10 cellular contexts compared by ENCODE assay signal in the genomic region with DNA sequence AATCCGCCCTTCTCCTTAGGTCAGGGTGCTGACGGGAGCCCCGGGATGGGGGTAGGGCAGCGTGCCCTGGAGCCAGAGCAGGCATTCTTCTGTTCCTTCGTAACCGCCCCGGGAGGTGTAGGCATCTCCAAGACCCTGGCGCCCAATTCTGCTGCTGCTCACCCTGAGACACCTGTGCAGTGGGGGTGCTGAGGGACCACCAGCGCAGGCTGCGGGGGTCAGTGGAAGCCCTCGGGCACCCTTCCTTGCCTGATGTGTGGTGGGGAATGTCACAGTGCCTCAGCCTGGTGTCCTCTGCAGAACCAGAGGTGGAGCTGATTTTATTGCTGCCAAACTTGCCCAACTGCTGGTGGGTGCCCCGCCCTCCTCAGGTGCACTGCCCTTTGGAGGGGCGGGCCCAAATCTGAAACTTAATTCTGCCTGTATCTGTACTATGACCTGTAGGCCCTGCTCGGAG. TPM values are rescaled to one million over a fixed set of nuclear protein-coding genes. Genes with fewer than 3 reads are reported as not detected.
DNase-seq lines count a peak whose midpoint lies in the region; ATAC-seq and TF ChIP-seq lines count a peak whose summit lies in the region.
"Had no signal": no experiment of that assay in that cellular context is flagged by ENCODE, and none has a peak within 500 bp of the region (broad histone marks: within the 10 kb centered on the region; RNA-seq: fewer than 3 reads in every experiment).

No MANE protein-coding gene starts in this region.

- TF ChIP-seq POLR2A in heart left ventricle (IDR thresholded peaks at IDR 0.05): no peak

- WGBS in heart left ventricle, 4 donors: 64 to 82% (median 68%) methylated on average over 11 to 14 of the region's 14 CpGs

- no peaks in the 10 kb centered on the region for H3K9me3 ChIP-seq in heart left ventricle

- H3K27me3 ChIP-seq in heart left ventricle: no peaks in the 10 kb centered on the region

- intact Hi-C loops in heart left ventricle (cut with DNase I): no loop called here
- intact Hi-C loops in left cardiac atrium (cut with DNase I): loop anchor here in 1 of 2 donors (10.0 kb wide), 2 partner anchors 46 to 116 kb away; a partner anchor contains a TSS
- intact Hi-C loops in left colon (cut with DNase I, micrococcal nuclease): no loop called here

- peaks cover 72% of the 10 kb centered on the region for H3K36me3 Mint-ChIP-seq in activated CD4-positive, alpha-beta memory T cell treated with anti-CD3 and anti-CD28 coated beads, Interleukin-2, amount 10 ng/mL, durations not matched to agents 7 days and 5 days (ENCODE audit: low read depth)
- no peaks in the 10 kb centered on the region for H3K36me3 Mint-ChIP-seq in type B pancreatic cell

- POLR2A ChIA-PET in activated CD4-positive, alpha-beta memory T cell treated with anti-CD3 and anti-CD28 coated beads, Interleukin-2, amount 10 ng/mL, durations not matched to agents 7 days and 5 days (lab: Charles Lee): interaction anchor here (1.0 to 35.1 kb wide), 6 partner anchors 6 to 173 kb away, joined by 3 to 1214 read pairs (median 6); a partner anchor contains a TSS

- peaks cover 41 to 100% (median 93%) of the 10 kb centered on the region in 12 donors for H3K4me1 ChIP-seq in heart left ventricle

- CTCF ChIA-PET in activated CD4-positive, alpha-beta memory T cell treated with anti-CD3 and anti-CD28 coated beads, Interleukin-2, amount 10 ng/mL, durations not matched to agents 7 days and 5 days (lab: Charles Lee): interaction anchor here (1.2 to 38.3 kb wide), 6 partner anchors 6 to 243 kb away, joined by 3 to 1235 read pairs (median 14); a partner anchor contains a TSS

- no peaks in the 10 kb centered on the region for H3K27me3 Mint-ChIP-seq in activated CD4-positive, alpha-beta memory T cell treated with anti-CD3 and anti-CD28 coated beads, Interleukin-2, amount 10 ng/mL, durations not matched to agents 7 days and 5 days
- H3K27me3 Mint-ChIP-seq in type B pancreatic cell: no peaks in the 10 kb centered on the region

- peak overlapping the region; percentile 97 for H3K27ac Mint-ChIP-seq in activated CD4-positive, alpha-beta memory T cell treated with anti-CD3 and anti-CD28 coated beads, Interleukin-2, amount 10 ng/mL, durations not matched to agents 7 days and 5 days
- H3K27ac Mint-ChIP-seq in type B pancreatic cell: peak overlapping the region; percentile 82

- peak overlapping the region in 3 of 12 donors; percentile 14 to 72 (median 25) for H3K4me3 ChIP-seq in heart left ventricle

- no peaks in the 10 kb centered on the region for H3K9me3 Mint-ChIP-seq in activated CD4-positive, alpha-beta memory T cell treated with anti-CD3 and anti-CD28 coated beads, Interleukin-2, amount 10 ng/mL, durations not matched to agents 7 days and 5 days
- no peaks in the 10 kb centered on the region for H3K9me3 Mint-ChIP-seq in type B pancreatic cell

- peak overlapping the region; percentile 85 for H3K4me3 Mint-ChIP-seq in activated CD4-positive, alpha-beta memory T cell treated with anti-CD3 and anti-CD28 coated beads, Interleukin-2, amount 10 ng/mL, durations not matched to agents 7 days and 5 days
- peak overlapping the region; percentile 79 for H3K4me3 Mint-ChIP-seq in type B pancreatic cell

- H3K4me1 Mint-ChIP-seq in activated CD4-positive, alpha-beta memory T cell treated with anti-CD3 and anti-CD28 coated beads, Interleukin-2, amount 10 ng/mL, durations not matched to agents 7 days and 5 days: peaks cover 77% of the 10 kb centered on the region
- peaks cover 58% of the 10 kb centered on the region for H3K4me1 Mint-ChIP-seq in type B pancreatic cell (ENCODE audit: unreplicated experiment)

- ATAC-seq in heart left ventricle (no peak), left cardiac atrium (no peak), left colon (peak; percentile 86), GM21526 (IDR thresholded peaks at IDR 0.05; ENCODE audit: low FRiP score, unreplicated experiment) (no peak), GM21447 (IDR thresholded peaks at IDR 0.05; ENCODE audit: unreplicated experiment) (no peak), GM18873 (IDR thresholded peaks at IDR 0.05; ENCODE audit: low FRiP score, unreplicated experiment) (no peak)

- peaks cover 0 to 15% (median 0%) of the 10 kb centered on the region in 9 donors for H3K36me3 ChIP-seq in heart left ventricle

- DNase-seq in heart left ventricle (no peak), left cardiac atrium (no peak), left colon (peak; percentile 82 to 88), type B pancreatic cell (ENCODE audit: extremely low spot score, unreplicated experiment) (no peak)
- DNase-seq in activated CD4-positive, alpha-beta memory T cell treated with anti-CD3 and anti-CD28 coated beads, Interleukin-2, amount 10 ng/mL, durations not matched to agents 7 days and 5 days: peak; percentile 64
- DNase-seq: DMS79 had no signal

- TF ChIP-seq CTCF in heart left ventricle (IDR thresholded peaks at IDR 0.05) (no peak), type B pancreatic cell (conservative IDR thresholded peaks at IDR 0.05) (no peak)

- peak overlapping the region; percentile 67 to 97 (median 88) for H3K27ac ChIP-seq in heart left ventricle

RNA-seq across cellular contexts. Expression of a gene that starts 7.3 kb away (rescaled TPM):
- total RNA-seq in heart left ventricle: 10 to 100 TPM; 19.1 to 66.7 (median 28.4) TPM
- polyA plus RNA-seq in heart left ventricle: 10 to 100 TPM; 23.9 to 24.7 TPM
- 10 to 100 TPM; 49.7 to 59.2 TPM for total RNA-seq in left cardiac atrium
- 100 to 1,000 TPM; 330 to 341 TPM for total RNA-seq in activated CD4-positive, alpha-beta memory T cell treated with anti-CD3 and anti-CD28 coated beads, Interleukin-2, amount 10 ng/mL, durations not matched to agents 7 days and 5 days
- 10 to 100 TPM; 84.8 to 96.9 TPM for total RNA-seq in left colon
- total RNA-seq in type B pancreatic cell (ENCODE audit: low replicate concordance): 77.4 and 102 TPM in 2 replicates

RNA-seq across cellular contexts. Expression of a gene that starts 23.4 kb away (rescaled TPM):
- total RNA-seq in heart left ventricle: 10 to 100 TPM in 2 of 9 donors, 1 to 10 TPM in 5, under 1 TPM in 2; 0.19 to 16.3 (median 7.8) TPM
- 1 to 10 TPM in 1 of 2 donors, not detected in 1; 5.8 TPM for polyA plus RNA-seq in heart left ventricle
- total RNA-seq in left cardiac atrium: 100 to 1,000 TPM in 1 of 2 donors, 10 to 100 TPM in 1; 72.9 to 110 TPM
- total RNA-seq in activated CD4-positive, alpha-beta memory T cell treated with anti-CD3 and anti-CD28 coated beads, Interleukin-2, amount 10 ng/mL, durations not matched to agents 7 days and 5 days: under 1 TPM; 0.48 to 0.63 TPM
- under 1 TPM in 1 of 2 donors, not detected in 1; 0.40 TPM for total RNA-seq in left colon
- not detected in 2 replicates for total RNA-seq in type B pancreatic cell (ENCODE audit: low replicate concordance)
- total RNA-seq: SK-MEL-5 had no signal

RNA-seq across cellular contexts. Expression of a gene that starts 37.2 kb away (rescaled TPM):
- total RNA-seq in heart left ventricle (1 to 10 TPM in 5 of 9 donors, under 1 TPM in 1, not detected in 3; 0.14 to 3.3 (median 2.0) TPM), left cardiac atrium (10 to 100 TPM; 11.0 to 24.5 TPM), left colon (under 1 TPM in 1 of 2 donors, not detected in 1; 0.15 TPM), type B pancreatic cell (ENCODE audit: low replicate concordance) (not detected in 2 replicates)
- polyA plus RNA-seq in heart left ventricle: 1 to 10 TPM in 1 of 2 donors, under 1 TPM in 1; 0.06 to 1.5 TPM
- under 1 TPM in 1 of 2 experiments, not detected in 1; 0.18 TPM for total RNA-seq in activated CD4-positive, alpha-beta memory T cell treated with anti-CD3 and anti-CD28 coated beads, Interleukin-2, amount 10 ng/mL, durations not matched to agents 7 days and 5 days
- total RNA-seq: SK-MEL-5 had no signal

RNA-seq across cellular contexts. Expression of a gene that starts 40.6 kb away (rescaled TPM):
- total RNA-seq in heart left ventricle (not detected), left cardiac atrium (under 1 TPM in 1 of 2 donors, not detected in 1; 0.12 TPM), left colon (not detected), type B pancreatic cell (ENCODE audit: low replicate concordance) (1.6 TPM in 1 of 2 replicates, not detected in the other)
- not detected for polyA plus RNA-seq in heart left ventricle
- not detected for total RNA-seq in activated CD4-positive, alpha-beta memory T cell treated with anti-CD3 and anti-CD28 coated beads, Interleukin-2, amount 10 ng/mL, durations not matched to agents 7 days and 5 days
- total RNA-seq: SK-MEL-5 had no signal

RNA-seq across cellular contexts. Expression of a gene that starts 53.8 kb away (rescaled TPM):
- total RNA-seq in heart left ventricle (10 to 100 TPM; 22.6 to 39.3 (median 29.5) TPM), left cardiac atrium (10 to 100 TPM; 35.3 to 41.4 TPM), left colon (10 to 100 TPM; 70.7 to 83.2 TPM), type B pancreatic cell (ENCODE audit: low replicate concordance) (44.9 and 46.4 TPM in 2 replicates)
- 10 to 100 TPM; 28.0 to 29.3 TPM for polyA plus RNA-seq in heart left ventricle
- total RNA-seq in activated CD4-positive, alpha-beta memory T cell treated with anti-CD3 and anti-CD28 coated beads, Interleukin-2, amount 10 ng/mL, durations not matched to agents 7 days and 5 days: 10 to 100 TPM; 74.9 to 84.2 TPM

Comparison
In these comparisons a context has a peak if more than half of its experiments do, and no peak if none do; other contexts are left out.
1. RNA of a gene that starts 23.4 kb away (total RNA-seq): 72.9 to 110 TPM in left cardiac atrium; 0.19 to 16.3 TPM in heart left ventricle, 0.48 to 0.63 TPM in activated CD4-positive, alpha-beta memory T cell treated with anti-CD3 and anti-CD28 coated beads, Interleukin-2, amount 10 ng/mL, durations not matched to agents 7 days and 5 days, 0.40 TPM in left colon and not detected in type B pancreatic cell; every median in the first group is over 4 times any median in the second.
2. DNase-seq: peak in activated CD4-positive, alpha-beta memory T cell treated with anti-CD3 and anti-CD28 coated beads, Interleukin-2, amount 10 ng/mL, durations not matched to agents 7 days and 5 days (single experiment) and left colon (2 of 2); none in heart left ventricle (0 of 5), left cardiac atrium (single experiment) and type B pancreatic cell (single experiment).